16 cellular contexts compared by ENCODE assay signal in genomic region chr9:137786511-137786920, GRCh38.
DNase-seq lines count a peak whose midpoint lies in the region; ATAC-seq and TF ChIP-seq lines count a peak whose summit lies in the region.
"Had no signal": no experiment of that assay in that cellular context is flagged by ENCODE, and none has a peak within 500 bp of the region (broad histone marks: within the 10 kb centered on the region; RNA-seq: fewer than 3 reads in every experiment).

No MANE protein-coding gene starts in this region.

- ATAC-seq in GM18511 (IDR thresholded peaks at IDR 0.05; ENCODE audit: unreplicated experiment) (no peak), HG02884 (IDR thresholded peaks at IDR 0.05; ENCODE audit: unreplicated experiment) (no peak)
- ATAC-seq: esophagus mucosa, left colon, mucosa of descending colon had no signal

- intact Hi-C loops in posterior vena cava (cut with DNase I): no loop called here

- no peak for TF ChIP-seq CTCF in fibroblast of mammary gland (conservative IDR thresholded peaks at IDR 0.05; ENCODE audit: control insufficient read depth, insufficient read depth, low read depth, low read length)

- H3K4me3 ChIP-seq in fibroblast of mammary gland (ENCODE audit: control insufficient read depth, low read depth, low read length): no peak overlapping the region
- H3K4me3 ChIP-seq: mucosa of descending colon had no signal

- DNase-seq in ELF-1 (ENCODE audit: low read depth, low spot score) (peak; percentile 12), RPMI7951 (ENCODE audit: low read depth) (peak; percentile 74), fibroblast of mammary gland (ENCODE audit: low read depth) (peak; percentile 68), posterior vena cava (ENCODE audit: low spot score) (peak; percentile 79), NCI-H446 treated with DMSO at 0.1 percent for 48 hours (lab: John Stamatoyannopoulos, UW) (no peak), NCI-H2171 treated with DMSO at 0.1 percent for 48 hours (lab: John Stamatoyannopoulos, UW) (no peak)
- DNase-seq: activated CD4-positive, alpha-beta memory T cell treated with anti-CD3 and anti-CD28 coated beads for 36 hours; aorta; dermis blood vessel endothelial cell; left colon; mucosa of descending colon; NCI-H187 treated with DMSO at 0.1 percent for 48 hours; NCI-H526 treated with DMSO at 0.1 percent for 48 hours had no signal

Comparison
In these comparisons a context has a peak if more than half of its experiments do, and no peak if none do; other contexts are left out.
1. DNase-seq: peak in ELF-1 (single experiment), RPMI7951 (single experiment), fibroblast of mammary gland (single experiment) and posterior vena cava (single experiment); none in NCI-H446 treated with DMSO at 0.1 percent for 48 hours (single experiment) and NCI-H2171 treated with DMSO at 0.1 percent for 48 hours (single experiment).